In genomic region chr11:62602141-62603071, GRCh38 we compare ENCODE assay signal across 8 cellular contexts. TPM values are rescaled to one million over a fixed set of nuclear protein-coding genes. Genes with fewer than 3 reads are reported as not detected.
DNase-seq lines count a peak whose midpoint lies in the region; ATAC-seq and TF ChIP-seq lines count a peak whose summit lies in the region.

No MANE protein-coding gene starts in this region.

- peaks cover 40% of the 10 kb centered on the region for H3K4me1 Mint-ChIP-seq in T-helper 17 cell
- H3K4me1 Mint-ChIP-seq in effector memory CD8-positive, alpha-beta T cell (ENCODE audit: low read depth in 2 of 2) = peaks cover 44 to 52% of the 10 kb centered on the region in 2 donors

- peak overlapping the region; percentile 86 for H2AFZ ChIP-seq in DND-41 (ENCODE audit: low read depth, low read length)

- H3K79me2 ChIP-seq in DND-41 (ENCODE audit: insufficient read depth, low read length) = peaks cover 40% of the 10 kb centered on the region

- TF ChIP-seq CTCF in DND-41 (IDR thresholded peaks at IDR 0.05; ENCODE audit: borderline replicate concordance, extremely low read depth, low read length, poor library complexity, severe bottlenecking) (no peak), lung (IDR thresholded peaks at IDR 0.05; ENCODE audit: control extremely low read depth, extremely low read depth) (no peak)

- H3K36me3 Mint-ChIP-seq in T-helper 17 cell (ENCODE audit: low read depth) = peaks cover 7% of the 10 kb centered on the region
- peaks cover 67% of the 10 kb centered on the region for H3K36me3 Mint-ChIP-seq in effector memory CD8-positive, alpha-beta T cell (ENCODE audit: insufficient read depth)

- TF ChIP-seq RAD21 in Ishikawa (IDR thresholded peaks at IDR 0.05; ENCODE audit: low read depth) = no peak

- 27 to 30% methylated on average over 84 to 96 of the region's 96 CpGs for WGBS in lung, 2 donors

- H3K4me3 ChIP-seq in DND-41 (ENCODE audit: low read depth in 1 of 2, low read length in 2 of 2) (peak overlapping the region in 1 of 2 experiments; percentile 69; a peak in 3 of 4 replicates), lung (peak overlapping the region; percentile 20)

- H3K27ac ChIP-seq in DND-41 (ENCODE audit: low read length) = peak overlapping the region; percentile 57
- H3K27ac ChIP-seq in lung (ENCODE audit: low read depth in 1 of 2, low read length in 1 of 2) = peak overlapping the region; percentile 75 to 96
- peak overlapping the region; percentile 94 for H3K27ac ChIP-seq in substantia nigra (ENCODE audit: low read depth, low read length, poor library complexity, severe bottlenecking)

- H3K9ac ChIP-seq in DND-41 (ENCODE audit: low read depth, low read length) = peak overlapping the region; percentile 97

- ATAC-seq in DND-41 (ENCODE audit: insufficient read depth, low read depth) = no peak
- ATAC-seq in T-helper 17 cell = no peak
- no peak for ATAC-seq in effector memory CD8-positive, alpha-beta T cell (replicated peaks)
- peak; percentile 68 for ATAC-seq in lung (ENCODE audit: insufficient read depth, low FRiP score)
- ATAC-seq in HG02870 (IDR thresholded peaks at IDR 0.05; ENCODE audit: unreplicated experiment) = no peak

- H3K4me1 ChIP-seq in DND-41 (ENCODE audit: insufficient read depth, low read length) (peaks cover 40% of the 10 kb centered on the region), lung (ENCODE audit: control insufficient read depth in 2 of 2, insufficient read depth in 2 of 2, low read length in 2 of 2) (peaks cover 8 to 12% of the 10 kb centered on the region in 2 donors)

- peak overlapping the region; percentile 98 for H3K27ac Mint-ChIP-seq in T-helper 17 cell
- peak overlapping the region; percentile 92 to 93 for H3K27ac Mint-ChIP-seq in effector memory CD8-positive, alpha-beta T cell

- no peak for TF ChIP-seq EP300 in Ishikawa (IDR thresholded peaks at IDR 0.05; ENCODE audit: borderline replicate concordance)

- no peaks in the 10 kb centered on the region for H3K27me3 Mint-ChIP-seq in T-helper 17 cell
- H3K27me3 Mint-ChIP-seq in effector memory CD8-positive, alpha-beta T cell = no peaks in the 10 kb centered on the region

- peaks cover 28% of the 10 kb centered on the region for H4K20me1 ChIP-seq in DND-41 (ENCODE audit: insufficient read depth, low read length)

- H3K4me3 Mint-ChIP-seq in T-helper 17 cell = peak overlapping the region; percentile 97
- peak overlapping the region; percentile 95 to 98 for H3K4me3 Mint-ChIP-seq in effector memory CD8-positive, alpha-beta T cell

- no peaks in the 10 kb centered on the region for H3K27me3 ChIP-seq in DND-41 (ENCODE audit: insufficient read depth, low read length, poor library complexity)
- H3K27me3 ChIP-seq in lung (ENCODE audit: control insufficient read depth, insufficient read depth) = no peaks in the 10 kb centered on the region

- H3K9me3 ChIP-seq in DND-41 (ENCODE audit: insufficient read depth, low read length, severe bottlenecking) (no peaks in the 10 kb centered on the region), T-helper 17 cell (ENCODE audit: control insufficient read depth, low read length, poor library complexity, severe bottlenecking) (no peaks in the 10 kb centered on the region), lung (ENCODE audit: control insufficient read depth in 2 of 2, insufficient read depth in 1 of 2, low read length in 1 of 2) (no peaks in the 10 kb centered on the region)

- DNase-seq in DND-41 = no peak
- DNase-seq in T-helper 17 cell = peak in 1 of 3 donors; percentile 47
- DNase-seq in effector memory CD8-positive, alpha-beta T cell = no peak
- DNase-seq in lung (ENCODE audit: low spot score) = peak; percentile 77
- DNase-seq in substantia nigra (lab: John Stamatoyannopoulos, UW) = peak in 40 of 49 donors; percentile 53 to 90 (median 77)
- no peak for DNase-seq in SW480 (ENCODE audit: low spot score)

- H3K36me3 ChIP-seq in DND-41 (ENCODE audit: insufficient read depth, low read length) = peaks cover 57% of the 10 kb centered on the region
- peaks cover 8 to 35% of the 10 kb centered on the region in 2 donors for H3K36me3 ChIP-seq in lung (ENCODE audit: control insufficient read depth in 2 of 2, insufficient read depth in 2 of 2, low read length in 2 of 2)

- no peaks in the 10 kb centered on the region for H3K9me3 Mint-ChIP-seq in effector memory CD8-positive, alpha-beta T cell

- H3K4me2 ChIP-seq in DND-41 (ENCODE audit: insufficient read depth, low read length) = peak overlapping the region; percentile 96

TF ChIP-seq in Ishikawa, 13 proteins besides CTCF, POLR2A, EP300 and RAD21:
- TF ChIP-seq TCF12 (IDR thresholded peaks at IDR 0.05; ENCODE audit: low read depth) (no peak), USF1 (IDR thresholded peaks at IDR 0.05) (peak; percentile 94), REST (IDR thresholded peaks at IDR 0.05; ENCODE audit: low read depth) (no peak), CREB1 (IDR thresholded peaks at IDR 0.05; ENCODE audit: low read depth) (no peak; the same call in 1 of the 2 replicates), FOXM1 (IDR thresholded peaks at IDR 0.05; ENCODE audit: borderline replicate concordance, low read depth) (no peak), CEBPB (IDR thresholded peaks at IDR 0.05) (no peak), TAF1 (IDR thresholded peaks at IDR 0.05; ENCODE audit: low read depth) (no peak), ZBTB7A (IDR thresholded peaks at IDR 0.05; ENCODE audit: low read depth) (0 out of 2 replicates have a peak, but pooled peaks have one; percentile 36), YY1 (IDR thresholded peaks at IDR 0.05; ENCODE audit: low read depth) (no peak), TEAD4 (IDR thresholded peaks at IDR 0.05) (no peak), MAX (IDR thresholded peaks at IDR 0.05) (peak; percentile 98), EGR1 (IDR thresholded peaks at IDR 0.05) (no peak), NFIC (IDR thresholded peaks at IDR 0.05) (0 out of 2 replicates have a peak, but pooled peaks have one; percentile 6)

RNA-seq across cellular contexts. Expression of gene MTA2, which starts 0.7 kb away (rescaled TPM):
- 100 to 1,000 TPM; 140 to 175 TPM for total RNA-seq in T-helper 17 cell
- total RNA-seq in lung = 10 to 100 TPM; 53.7 to 74.4 TPM
- 10 to 100 TPM; 57.0 to 62.2 TPM for polyA plus RNA-seq in lung

RNA-seq across cellular contexts. Expression of gene EML3, which starts 10.2 kb away (rescaled TPM):
- total RNA-seq in T-helper 17 cell (100 to 1,000 TPM; 169 to 174 TPM), lung (10 to 100 TPM; 29.1 to 95.4 TPM)
- 10 to 100 TPM; 59.5 to 66.4 TPM for polyA plus RNA-seq in lung

RNA-seq across cellular contexts. Expression of gene ROM1, which starts 10.7 kb away (rescaled TPM):
- total RNA-seq in T-helper 17 cell = 1 to 10 TPM in 1 of 2 donors, under 1 TPM in 1; 0.94 to 1.2 TPM
- total RNA-seq in lung = 1 to 10 TPM; 3.5 to 9.6 TPM
- polyA plus RNA-seq in lung = 10 to 100 TPM in 1 of 2 donors, 1 to 10 TPM in 1; 9.3 to 17.9 TPM

RNA-seq across cellular contexts. Expression of gene TUT1, which starts 11.1 kb away (rescaled TPM):
- total RNA-seq in T-helper 17 cell (10 to 100 TPM; 20.9 to 23.2 TPM), lung (10 to 100 TPM; 10.8 to 19.4 TPM)
- 10 to 100 TPM; 15.2 to 21.9 TPM for polyA plus RNA-seq in lung

RNA-seq across cellular contexts. Expression of gene B3GAT3, which starts 19.4 kb away (rescaled TPM):
- total RNA-seq in T-helper 17 cell (10 to 100 TPM; 53.0 to 57.2 TPM), lung (10 to 100 TPM; 14.6 to 48.7 TPM)
- 10 to 100 TPM; 50.3 to 58.0 TPM for polyA plus RNA-seq in lung

Comparison
In these comparisons a context has a peak if more than half of its experiments do, and no peak if none do; other contexts are left out.
1. DNase-seq: peak in lung (single experiment) and substantia nigra (40 of 49); none in DND-41 (single experiment), effector memory CD8-positive, alpha-beta T cell (0 of 3) and SW480 (single experiment).
2. Peak in every context shown above with its lines, with median percentiles within 50 percentile points of each other: H3K27ac ChIP-seq.